In the genomic region with DNA sequence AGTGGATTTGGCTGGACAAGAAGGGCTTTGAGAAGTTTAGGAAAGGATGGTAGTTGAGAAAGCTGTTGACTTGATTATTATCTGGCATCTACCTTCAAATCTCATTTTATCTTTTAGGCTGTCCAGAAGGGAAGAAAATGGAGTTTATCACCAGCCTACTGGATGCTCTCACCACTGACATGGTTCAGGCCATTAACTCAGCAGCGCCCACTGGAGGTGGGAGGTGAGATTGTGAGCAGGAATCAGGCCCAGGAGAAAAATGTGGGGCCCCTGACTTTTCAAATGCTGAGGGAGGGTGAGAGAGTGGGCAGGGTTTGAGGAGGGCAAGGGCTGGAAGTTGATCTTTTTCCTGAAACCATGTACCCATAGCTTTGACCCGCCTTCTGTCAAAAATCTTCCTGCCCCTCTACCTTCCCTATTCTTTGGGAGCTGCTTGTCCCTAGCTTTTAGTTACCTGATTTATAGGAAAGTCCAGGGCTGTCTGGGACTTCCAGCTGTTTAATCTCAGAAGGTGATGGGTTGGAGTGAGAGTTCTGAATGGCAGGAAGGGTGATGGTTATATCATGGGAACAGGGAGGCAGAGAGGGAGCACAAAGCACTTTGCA, we compare ENCODE assay signal across 8 cellular contexts.
DNase-seq lines count a peak whose midpoint lies in the region; ATAC-seq and TF ChIP-seq lines count a peak whose summit lies in the region.

No MANE protein-coding gene starts in this region.

- no peaks in the 10 kb centered on the region for H4K20me1 ChIP-seq in GM23338 (replicated peaks; ENCODE audit: insufficient read depth)

- H3F3A ChIP-seq in GM23338 (replicated peaks; ENCODE audit: low read depth) = no peaks in the 10 kb centered on the region

- no TSS peak for BruUV-seq in Caco-2 (replicated peaks; lab: Mats Ljungman, UMichigan)

- no peak overlapping the region for H3K27ac ChIP-seq in GM23338 (ENCODE audit: low read depth)

- H3K4me1 ChIP-seq in Caco-2 (no peaks in the 10 kb centered on the region), GM23338 (ENCODE audit: insufficient read depth) (peaks cover 7% of the 10 kb centered on the region)

- H3K27me3 ChIP-seq in Caco-2 (replicated peaks; ENCODE audit: control insufficient read depth, insufficient read depth, low read length) (no peaks in the 10 kb centered on the region), GM23338 (ENCODE audit: insufficient read depth) (no peaks in the 10 kb centered on the region)

- intact Hi-C loops in Caco-2 (cut with micrococcal nuclease; ENCODE audit: unreplicated experiment) = no loop called here

- H3K9me2 ChIP-seq in GM23338 (ENCODE audit: insufficient read depth) = peaks cover 9% of the 10 kb centered on the region

- no peaks in the 10 kb centered on the region for H3K79me2 ChIP-seq in GM23338 (replicated peaks; ENCODE audit: insufficient read depth)

- no peaks in the 10 kb centered on the region for H3K9me3 ChIP-seq in Caco-2

- H3K9me3 Mint-ChIP-seq in Caco-2 (ENCODE audit: unreplicated experiment) (no peaks in the 10 kb centered on the region), GM23338 (no peaks in the 10 kb centered on the region)
- H3K9me3 Mint-ChIP-seq in stimulated activated effector memory CD8-positive, alpha-beta T cell treated with anti-CD3 and anti-CD28 coated beads, Interleukin-12 subunit alpha, Interleukin-12 subunit beta, amount 100 ng/mL, for 72 hours = no peaks in the 10 kb centered on the region

- H3K36me3 Mint-ChIP-seq in Caco-2 (ENCODE audit: insufficient read depth, unreplicated experiment) (no peaks in the 10 kb centered on the region), GM23338 (ENCODE audit: low read depth) (no peaks in the 10 kb centered on the region)
- H3K36me3 Mint-ChIP-seq in stimulated activated effector memory CD8-positive, alpha-beta T cell treated with anti-CD3 and anti-CD28 coated beads, Interleukin-12 subunit alpha, Interleukin-12 subunit beta, amount 100 ng/mL, for 72 hours = no peaks in the 10 kb centered on the region

- H3K4me1 Mint-ChIP-seq in Caco-2 (ENCODE audit: low read depth, unreplicated experiment) (no peaks in the 10 kb centered on the region), GM23338 (peaks cover 20% of the 10 kb centered on the region)
- peaks cover 9% of the 10 kb centered on the region for H3K4me1 Mint-ChIP-seq in stimulated activated effector memory CD8-positive, alpha-beta T cell treated with anti-CD3 and anti-CD28 coated beads, Interleukin-12 subunit alpha, Interleukin-12 subunit beta, amount 100 ng/mL, for 72 hours

- H3K4me3 ChIP-seq in Caco-2 (ENCODE audit: low read depth, low read length) (no peak overlapping the region), GM23338 (no peak overlapping the region), WI38 (ENCODE audit: low read depth, low read length) (no peak overlapping the region)

- H3K36me3 ChIP-seq in Caco-2 (ENCODE audit: control insufficient read depth, insufficient read depth, low read length) (no peaks in the 10 kb centered on the region), GM23338 (ENCODE audit: insufficient read depth) (no peaks in the 10 kb centered on the region)

- ATAC-seq in GM23338 = peak; percentile 86
- no peak for ATAC-seq in stimulated activated effector memory CD8-positive, alpha-beta T cell treated with anti-CD3 and anti-CD28 coated beads, Interleukin-12 subunit alpha, Interleukin-12 subunit beta, amount 100 ng/mL, for 72 hours
- ATAC-seq in HG03175 (IDR thresholded peaks at IDR 0.05; ENCODE audit: unreplicated experiment) = no peak
- no peak for ATAC-seq in HG02852 (IDR thresholded peaks at IDR 0.05; ENCODE audit: unreplicated experiment)

- peak; percentile 66 to 71 for TF ChIP-seq CTCF in Caco-2 (IDR thresholded peaks at IDR 0.05; ENCODE audit: insufficient read depth in 1 of 2, low read depth in 1 of 2, low read length in 1 of 2, severe bottlenecking in 1 of 2, unreplicated experiment in 1 of 2)
- TF ChIP-seq CTCF in GM23338 (conservative IDR thresholded peaks at IDR 0.05; ENCODE audit: low read depth in 2 of 2) = peak; percentile 92 to 96
- TF ChIP-seq CTCF in WI38 (IDR thresholded peaks at IDR 0.05; ENCODE audit: low read depth, low read length) = peak; percentile 98

- H3K27me3 Mint-ChIP-seq in Caco-2 (ENCODE audit: insufficient read depth, unreplicated experiment) (no peaks in the 10 kb centered on the region), GM23338 (ENCODE audit: insufficient read depth, low read depth, poor library complexity) (peaks cover 5% of the 10 kb centered on the region)

- POLR2A ChIA-PET in Caco-2 (lab: Charles Lee) = no interaction called here

- H3K4me3 Mint-ChIP-seq in Caco-2 (ENCODE audit: unreplicated experiment) (no peak overlapping the region), GM23338 (no peak overlapping the region)
- no peak overlapping the region for H3K4me3 Mint-ChIP-seq in stimulated activated effector memory CD8-positive, alpha-beta T cell treated with anti-CD3 and anti-CD28 coated beads, Interleukin-12 subunit alpha, Interleukin-12 subunit beta, amount 100 ng/mL, for 72 hours

- no peak overlapping the region for H3K4me2 ChIP-seq in GM23338

- H3K27ac Mint-ChIP-seq in Caco-2 (ENCODE audit: unreplicated experiment) (no peak overlapping the region), GM23338 (no peak overlapping the region)
- H3K27ac Mint-ChIP-seq in stimulated activated effector memory CD8-positive, alpha-beta T cell treated with anti-CD3 and anti-CD28 coated beads, Interleukin-12 subunit alpha, Interleukin-12 subunit beta, amount 100 ng/mL, for 72 hours = no peak overlapping the region

- DNase-seq in Caco-2 (peak in 1 of 2 experiments; percentile 60), GM23338 (ENCODE audit: low spot score) (peak; percentile 86), iPS-NIHi7 (ENCODE audit: extremely low spot score) (peak; percentile 77), AG20443 (ENCODE audit: low spot score) (no peak)
- DNase-seq in stimulated activated effector memory CD8-positive, alpha-beta T cell treated with anti-CD3 and anti-CD28 coated beads, Interleukin-12 subunit alpha, Interleukin-12 subunit beta, amount 100 ng/mL, for 72 hours (ENCODE audit: low spot score in 2 of 2) = peak; percentile 11 to 68

- no peak overlapping the region for H2AFZ ChIP-seq in GM23338

- CTCF ChIA-PET in Caco-2 (lab: Charles Lee) = interaction anchor here (0.6 to 1.0 kb wide), 5 partner anchors 14 to 555 kb away, joined by 3 read pairs; no protein-coding TSS in a partner anchor

TF ChIP-seq in GM23338, 12 proteins besides CTCF, POLR2A, EP300 and RAD21:
- TF ChIP-seq CREB1 (CRISPR knock-in tag; IDR thresholded peaks at IDR 0.05; ENCODE audit: low read depth) = 0 out of 2 replicates have a peak, but pooled peaks have one; percentile 8
- no peak for TF ChIP-seq ETS1 (IDR thresholded peaks at IDR 0.05)
